Comparison of ENCODE assay signal across 9 cellular contexts in genomic region chr4:108830509-108831244, GRCh38.
DNase-seq lines count a peak whose midpoint lies in the region; ATAC-seq and TF ChIP-seq lines count a peak whose summit lies in the region.
"Had no signal": no experiment of that assay in that cellular context is flagged by ENCODE, and none has a peak within 500 bp of the region (broad histone marks: within the 10 kb centered on the region; RNA-seq: fewer than 3 reads in every experiment).

No MANE protein-coding gene starts in this region.

- no peak overlapping the region for H3K4me3 Mint-ChIP-seq in osteocyte (ENCODE audit: unreplicated experiment)
- no peak overlapping the region for H3K4me3 Mint-ChIP-seq in stimulated activated naive B cell treated with anti-CD40 and anti-IgM and Interleukin-4, amounts not matched to agents 10 μg/mL and 1 μg/mL and 100 μg/mL, for 72 hours

- ATAC-seq in GM21367 (IDR thresholded peaks at IDR 0.05; ENCODE audit: unreplicated experiment): peak; percentile 68
- ATAC-seq in stimulated activated naive B cell treated with anti-CD40 and anti-IgM and Interleukin-4, amounts not matched to agents 10 μg/mL and 1 μg/mL and 100 μg/mL, for 72 hours (replicated peaks): no peak

- H3K4me1 Mint-ChIP-seq in osteocyte (ENCODE audit: unreplicated experiment): peaks cover 19% of the 10 kb centered on the region
- H3K4me1 Mint-ChIP-seq in stimulated activated naive B cell treated with anti-CD40 and anti-IgM and Interleukin-4, amounts not matched to agents 10 μg/mL and 1 μg/mL and 100 μg/mL, for 72 hours: no peaks in the 10 kb centered on the region

- H3K27me3 Mint-ChIP-seq in osteocyte (ENCODE audit: unreplicated experiment): no peaks in the 10 kb centered on the region
- peaks cover 8 to 21% of the 10 kb centered on the region in 2 donors for H3K27me3 Mint-ChIP-seq in stimulated activated naive B cell treated with anti-CD40 and anti-IgM and Interleukin-4, amounts not matched to agents 10 μg/mL and 1 μg/mL and 100 μg/mL, for 72 hours

- no peak for TF ChIP-seq CTCF in fibroblast of villous mesenchyme (IDR thresholded peaks at IDR 0.05; ENCODE audit: insufficient read depth, low read depth, low read length)
- no peak for TF ChIP-seq CTCF in osteocyte (IDR thresholded peaks at IDR 0.05)

- H3K4me3 ChIP-seq in fibroblast of villous mesenchyme (ENCODE audit: low read depth, low read length): no peak overlapping the region
- H3K4me3 ChIP-seq: suprapubic skin had no signal

- H3K9me3 Mint-ChIP-seq in osteocyte (ENCODE audit: unreplicated experiment): no peaks in the 10 kb centered on the region
- H3K9me3 Mint-ChIP-seq in stimulated activated naive B cell treated with anti-CD40 and anti-IgM and Interleukin-4, amounts not matched to agents 10 μg/mL and 1 μg/mL and 100 μg/mL, for 72 hours: no peaks in the 10 kb centered on the region

- H3K36me3 Mint-ChIP-seq in osteocyte (ENCODE audit: unreplicated experiment): no peaks in the 10 kb centered on the region
- no peaks in the 10 kb centered on the region for H3K36me3 Mint-ChIP-seq in stimulated activated naive B cell treated with anti-CD40 and anti-IgM and Interleukin-4, amounts not matched to agents 10 μg/mL and 1 μg/mL and 100 μg/mL, for 72 hours

- no peak overlapping the region for H3K27ac Mint-ChIP-seq in osteocyte (ENCODE audit: unreplicated experiment)
- no peak overlapping the region for H3K27ac Mint-ChIP-seq in stimulated activated naive B cell treated with anti-CD40 and anti-IgM and Interleukin-4, amounts not matched to agents 10 μg/mL and 1 μg/mL and 100 μg/mL, for 72 hours

- DNase-seq in D341Med (ENCODE audit: low spot score) (peak; percentile 24), NCI-H2029 (lab: John Stamatoyannopoulos, UW) (peak; percentile 63), fibroblast of villous mesenchyme (ENCODE audit: low read depth) (peak; percentile 74), NCI-H146 treated with DMSO at 0.1 percent for 48 hours (lab: John Stamatoyannopoulos, UW; ENCODE audit: unreplicated experiment) (no peak), osteocyte (ENCODE audit: extremely low spot score, unreplicated experiment) (no peak)
- no peak for DNase-seq in activated naive CD4-positive, alpha-beta T cell treated with anti-CD3 and anti-CD28 coated beads, Interleukin-2, amount 50 U/mL, for 16 hours
- DNase-seq in stimulated activated naive B cell treated with anti-CD40 and anti-IgM and Interleukin-4, amounts not matched to agents 10 μg/mL and 1 μg/mL and 100 μg/mL, for 72 hours: no peak

Comparison
In these comparisons a context has a peak if more than half of its experiments do, and no peak if none do; other contexts are left out.
1. DNase-seq: peak in D341Med (single experiment), NCI-H2029 (single experiment) and fibroblast of villous mesenchyme (single experiment); none in NCI-H146 treated with DMSO at 0.1 percent for 48 hours (single experiment), activated naive CD4-positive, alpha-beta T cell treated with anti-CD3 and anti-CD28 coated beads, Interleukin-2, amount 50 U/mL, for 16 hours (single experiment), osteocyte (single experiment) and stimulated activated naive B cell treated with anti-CD40 and anti-IgM and Interleukin-4, amounts not matched to agents 10 μg/mL and 1 μg/mL and 100 μg/mL, for 72 hours (single experiment).